In the genomic region with DNA sequence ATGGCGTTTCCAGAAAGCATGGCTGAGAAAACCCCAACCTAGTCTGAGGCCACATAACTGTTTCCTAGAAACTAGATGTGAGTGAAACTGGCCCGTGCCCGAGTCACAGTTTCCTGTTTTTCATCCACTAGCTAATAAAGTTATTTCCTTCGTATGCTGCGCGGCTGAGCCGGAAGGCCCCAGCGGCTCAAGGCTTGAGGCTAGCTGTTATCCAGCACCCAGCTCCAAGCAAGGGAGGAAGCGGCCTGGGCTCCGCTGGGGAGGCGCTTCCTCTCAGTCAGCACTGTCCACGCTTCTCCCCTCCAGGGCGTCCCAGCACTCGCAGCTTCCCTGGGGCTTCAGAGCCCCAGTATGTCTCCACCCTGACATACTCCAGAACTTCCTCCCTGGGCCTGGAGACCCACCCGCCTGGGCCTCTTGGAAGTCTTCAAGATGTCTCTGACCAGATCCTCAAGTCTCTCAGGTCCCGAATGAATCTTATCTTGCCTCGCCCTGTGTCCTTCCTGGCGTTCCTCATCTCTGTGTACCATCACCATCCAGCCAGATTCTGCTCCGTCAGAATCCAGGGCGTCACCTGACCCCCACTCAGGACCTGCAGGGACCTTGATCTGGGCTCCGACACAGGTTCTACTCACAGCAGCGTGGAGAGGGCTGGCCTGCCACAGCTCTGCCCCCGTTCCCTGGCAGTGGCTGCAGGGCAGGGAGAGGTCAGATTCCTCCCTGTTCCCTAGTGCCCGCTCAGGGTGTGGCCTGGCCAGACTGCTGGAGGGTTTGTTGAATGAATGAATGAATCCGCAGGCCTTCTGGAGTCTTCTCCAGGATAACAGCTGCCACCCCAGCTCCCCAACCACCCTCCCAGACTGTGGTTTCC, we compare ENCODE assay signal across 8 cellular contexts.
DNase-seq lines count a peak whose midpoint lies in the region; ATAC-seq and TF ChIP-seq lines count a peak whose summit lies in the region.

No MANE protein-coding gene starts in this region.

- ATAC-seq in activated naive CD8-positive, alpha-beta T cell treated with anti-CD3 and anti-CD28 coated beads, Interleukin-2, amount 10 ng/mL, durations not matched to agents 7 days and 5 days (ENCODE audit: low read depth): peak; percentile 88
- ATAC-seq in HG02759 (IDR thresholded peaks at IDR 0.05; ENCODE audit: unreplicated experiment): no peak

- 62% methylated on average over 25 of the region's 25 CpGs for WGBS in liver

- no peaks in the 10 kb centered on the region for H3K27me3 ChIP-seq in liver (ENCODE audit: control insufficient read depth in 4 of 4, insufficient read depth in 4 of 4, low read length in 3 of 4)

- H3K36me3 Mint-ChIP-seq in activated naive CD8-positive, alpha-beta T cell treated with anti-CD3 and anti-CD28 coated beads, Interleukin-2, amount 10 ng/mL, durations not matched to agents 7 days and 5 days: peaks cover 3% of the 10 kb centered on the region

- peak overlapping the region; percentile 70 for H3K27ac ChIP-seq in liver (ENCODE audit: low read depth in 1 of 2, low read length in 2 of 2)

- peak; percentile 16 to 52 for TF ChIP-seq RAD21 in liver (IDR thresholded peaks at IDR 0.05)

- no peak overlapping the region for H3K9ac ChIP-seq in liver (ENCODE audit: low read depth in 1 of 2, low read length in 2 of 2)

- no peak for TF ChIP-seq CTCF in liver (IDR thresholded peaks at IDR 0.05; ENCODE audit: low read depth, low read length, missing input control)

- H3K4me1 ChIP-seq in liver (ENCODE audit: control insufficient read depth in 4 of 4, insufficient read depth in 4 of 4, low read length in 3 of 4): no peaks in the 10 kb centered on the region

- no peaks in the 10 kb centered on the region for H3K36me3 ChIP-seq in liver (ENCODE audit: control insufficient read depth in 4 of 4, insufficient read depth in 3 of 4, low read depth in 1 of 4, low read length in 3 of 4)

- peak overlapping the region; percentile 87 for H3K27ac Mint-ChIP-seq in activated naive CD8-positive, alpha-beta T cell treated with anti-CD3 and anti-CD28 coated beads, Interleukin-2, amount 10 ng/mL, durations not matched to agents 7 days and 5 days

- peak overlapping the region; percentile 23 for H3K4me3 Mint-ChIP-seq in activated naive CD8-positive, alpha-beta T cell treated with anti-CD3 and anti-CD28 coated beads, Interleukin-2, amount 10 ng/mL, durations not matched to agents 7 days and 5 days

- POLR2A ChIA-PET in activated naive CD8-positive, alpha-beta T cell treated with anti-CD3 and anti-CD28 coated beads, Interleukin-2, amount 10 ng/mL, durations not matched to agents 7 days and 5 days (lab: Charles Lee): interaction anchor here (0.6 to 1.9 kb wide), 4 partner anchors 10 to 84 kb away, joined by 3 to 9 read pairs (median 5); no protein-coding TSS in a partner anchor

- H3K4me1 Mint-ChIP-seq in activated naive CD8-positive, alpha-beta T cell treated with anti-CD3 and anti-CD28 coated beads, Interleukin-2, amount 10 ng/mL, durations not matched to agents 7 days and 5 days: peaks cover 44% of the 10 kb centered on the region

- H3K9me3 ChIP-seq in liver (ENCODE audit: control insufficient read depth in 4 of 4, low read length in 3 of 4): no peaks in the 10 kb centered on the region

- DNase-seq in NOMO-1 treated with dmso at 0.1 percent for 144 hours (lab: John Stamatoyannopoulos, UW; ENCODE audit: unreplicated experiment) (peak; percentile 72), NCI-H1417 treated with DMSO at 0.1 percent for 48 hours (lab: John Stamatoyannopoulos, UW) (no peak), SIG-M5 treated with dmso at 0.1 percent for 504 hours (lab: John Stamatoyannopoulos, UW; ENCODE audit: unreplicated experiment) (no peak), retina (no peak)
- peak; percentile 62 for DNase-seq in activated naive CD8-positive, alpha-beta T cell treated with anti-CD3 and anti-CD28 coated beads, Interleukin-2, amount 10 ng/mL, durations not matched to agents 7 days and 5 days
- DNase-seq in stimulated activated CD8-positive, alpha-beta memory T cell treated with anti-CD3 and anti-CD28 coated beads, Interleukin-7, amount 100 ng/mL, for 48 hours (ENCODE audit: extremely low read depth in 1 of 2, low read depth in 1 of 2): peak; percentile 31 to 65

- no peak overlapping the region for H3K4me3 ChIP-seq in liver (ENCODE audit: low read depth in 1 of 3, low read length in 3 of 3)

- H3K27me3 Mint-ChIP-seq in activated naive CD8-positive, alpha-beta T cell treated with anti-CD3 and anti-CD28 coated beads, Interleukin-2, amount 10 ng/mL, durations not matched to agents 7 days and 5 days: peaks cover 1% of the 10 kb centered on the region

- H3K9me3 Mint-ChIP-seq in activated naive CD8-positive, alpha-beta T cell treated with anti-CD3 and anti-CD28 coated beads, Interleukin-2, amount 10 ng/mL, durations not matched to agents 7 days and 5 days: peaks cover 2% of the 10 kb centered on the region

TF ChIP-seq in liver, 16 proteins besides CTCF, POLR2A, EP300 and RAD21:
- TF ChIP-seq, protein P1, sequence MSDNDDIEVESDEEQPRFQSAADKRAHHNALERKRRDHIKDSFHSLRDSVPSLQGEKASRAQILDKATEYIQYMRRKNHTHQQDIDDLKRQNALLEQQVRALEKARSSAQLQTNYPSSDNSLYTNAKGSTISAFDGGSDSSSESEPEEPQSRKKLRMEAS (IDR thresholded peaks at IDR 0.05): no peak
- TF ChIP-seq, protein P2, sequence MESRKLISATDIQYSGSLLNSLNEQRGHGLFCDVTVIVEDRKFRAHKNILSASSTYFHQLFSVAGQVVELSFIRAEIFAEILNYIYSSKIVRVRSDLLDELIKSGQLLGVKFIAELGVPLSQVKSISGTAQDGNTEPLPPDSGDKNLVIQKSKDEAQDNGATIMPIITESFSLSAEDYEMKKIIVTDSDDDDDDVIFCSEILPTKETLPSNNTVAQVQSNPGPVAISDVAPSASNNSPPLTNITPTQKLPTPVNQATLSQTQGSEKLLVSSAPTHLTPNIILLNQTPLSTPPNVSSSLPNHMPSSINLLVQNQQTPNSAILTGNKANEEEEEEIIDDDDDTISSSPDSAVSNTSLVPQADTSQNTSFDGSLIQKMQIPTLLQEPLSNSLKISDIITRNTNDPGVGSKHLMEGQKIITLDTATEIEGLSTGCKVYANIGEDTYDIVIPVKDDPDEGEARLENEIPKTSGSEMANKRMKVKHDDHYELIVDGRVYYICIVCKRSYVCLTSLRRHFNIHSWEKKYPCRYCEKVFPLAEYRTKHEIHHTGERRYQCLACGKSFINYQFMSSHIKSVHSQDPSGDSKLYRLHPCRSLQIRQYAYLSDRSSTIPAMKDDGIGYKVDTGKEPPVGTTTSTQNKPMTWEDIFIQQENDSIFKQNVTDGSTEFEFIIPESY (IDR thresholded peaks at IDR 0.05): no peak
- peak; percentile 31 for TF ChIP-seq SP1 (IDR thresholded peaks at IDR 0.05)
- TF ChIP-seq, protein P3, sequence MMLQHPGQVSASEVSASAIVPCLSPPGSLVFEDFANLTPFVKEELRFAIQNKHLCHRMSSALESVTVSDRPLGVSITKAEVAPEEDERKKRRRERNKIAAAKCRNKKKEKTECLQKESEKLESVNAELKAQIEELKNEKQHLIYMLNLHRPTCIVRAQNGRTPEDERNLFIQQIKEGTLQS (IDR thresholded peaks at IDR 0.05): no peak
- TF ChIP-seq HNF4G (IDR thresholded peaks at IDR 0.05): no peak
- peak; percentile 78 for TF ChIP-seq NR2F2 (IDR thresholded peaks at IDR 0.05)
- peak; percentile 28 for TF ChIP-seq YY1 (IDR thresholded peaks at IDR 0.05)
- no peak for TF ChIP-seq RXRA (IDR thresholded peaks at IDR 0.05)
- TF ChIP-seq, protein P4, sequence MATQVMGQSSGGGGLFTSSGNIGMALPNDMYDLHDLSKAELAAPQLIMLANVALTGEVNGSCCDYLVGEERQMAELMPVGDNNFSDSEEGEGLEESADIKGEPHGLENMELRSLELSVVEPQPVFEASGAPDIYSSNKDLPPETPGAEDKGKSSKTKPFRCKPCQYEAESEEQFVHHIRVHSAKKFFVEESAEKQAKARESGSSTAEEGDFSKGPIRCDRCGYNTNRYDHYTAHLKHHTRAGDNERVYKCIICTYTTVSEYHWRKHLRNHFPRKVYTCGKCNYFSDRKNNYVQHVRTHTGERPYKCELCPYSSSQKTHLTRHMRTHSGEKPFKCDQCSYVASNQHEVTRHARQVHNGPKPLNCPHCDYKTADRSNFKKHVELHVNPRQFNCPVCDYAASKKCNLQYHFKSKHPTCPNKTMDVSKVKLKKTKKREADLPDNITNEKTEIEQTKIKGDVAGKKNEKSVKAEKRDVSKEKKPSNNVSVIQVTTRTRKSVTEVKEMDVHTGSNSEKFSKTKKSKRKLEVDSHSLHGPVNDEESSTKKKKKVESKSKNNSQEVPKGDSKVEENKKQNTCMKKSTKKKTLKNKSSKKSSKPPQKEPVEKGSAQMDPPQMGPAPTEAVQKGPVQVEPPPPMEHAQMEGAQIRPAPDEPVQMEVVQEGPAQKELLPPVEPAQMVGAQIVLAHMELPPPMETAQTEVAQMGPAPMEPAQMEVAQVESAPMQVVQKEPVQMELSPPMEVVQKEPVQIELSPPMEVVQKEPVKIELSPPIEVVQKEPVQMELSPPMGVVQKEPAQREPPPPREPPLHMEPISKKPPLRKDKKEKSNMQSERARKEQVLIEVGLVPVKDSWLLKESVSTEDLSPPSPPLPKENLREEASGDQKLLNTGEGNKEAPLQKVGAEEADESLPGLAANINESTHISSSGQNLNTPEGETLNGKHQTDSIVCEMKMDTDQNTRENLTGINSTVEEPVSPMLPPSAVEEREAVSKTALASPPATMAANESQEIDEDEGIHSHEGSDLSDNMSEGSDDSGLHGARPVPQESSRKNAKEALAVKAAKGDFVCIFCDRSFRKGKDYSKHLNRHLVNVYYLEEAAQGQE (IDR thresholded peaks at IDR 0.05): no peak
- TF ChIP-seq FOXA1 (IDR thresholded peaks at IDR 0.05): no peak

Comparison
In these comparisons a context has a peak if more than half of its experiments do, and no peak if none do; other contexts are left out.
1. DNase-seq: peak in NOMO-1 treated with dmso at 0.1 percent for 144 hours (single experiment), activated naive CD8-positive, alpha-beta T cell treated with anti-CD3 and anti-CD28 coated beads, Interleukin-2, amount 10 ng/mL, durations not matched to agents 7 days and 5 days (single experiment) and stimulated activated CD8-positive, alpha-beta memory T cell treated with anti-CD3 and anti-CD28 coated beads, Interleukin-7, amount 100 ng/mL, for 48 hours (2 of 2); none in NCI-H1417 treated with DMSO at 0.1 percent for 48 hours (single experiment), SIG-M5 treated with dmso at 0.1 percent for 504 hours (single experiment) and retina (single experiment).